8 cellular contexts compared by ENCODE assay signal in genomic region chr2:104434363-104434792, GRCh38.
DNase-seq lines count a peak whose midpoint lies in the region; ATAC-seq, FAIRE-seq and TF ChIP-seq lines count a peak whose summit lies in the region.

No MANE protein-coding gene starts in this region.

- FAIRE-seq in D721Med (lab: Jason Lieb, UNC) = no peak

- no peaks in the 10 kb centered on the region for H3K9me3 Mint-ChIP-seq in activated T-cell treated with anti-CD3 and anti-CD28 coated beads, Interleukin-2, amount 50 U/mL, for 24 hours

- ATAC-seq in HG02763 (IDR thresholded peaks at IDR 0.05; ENCODE audit: unreplicated experiment) = peak; percentile 78

- peaks cover 8% of the 10 kb centered on the region for H3K4me1 Mint-ChIP-seq in activated T-cell treated with anti-CD3 and anti-CD28 coated beads, Interleukin-2, amount 50 U/mL, for 24 hours (ENCODE audit: low read depth)

- peaks cover 28% of the 10 kb centered on the region for H3K27me3 Mint-ChIP-seq in activated T-cell treated with anti-CD3 and anti-CD28 coated beads, Interleukin-2, amount 50 U/mL, for 24 hours

- no peak overlapping the region for H3K27ac Mint-ChIP-seq in activated T-cell treated with anti-CD3 and anti-CD28 coated beads, Interleukin-2, amount 50 U/mL, for 24 hours

- no peak for DNase-seq in activated T-cell treated with anti-CD3 and anti-CD28 coated beads, Interleukin-2, amount 50 U/mL, for 24 hours
- DNase-seq in activated T-cell treated with anti-CD3 and anti-CD28 coated beads for 4 hours (no peak), NCI-H345 treated with DMSO at 0.1 percent for 48 hours (lab: John Stamatoyannopoulos, UW; ENCODE audit: unreplicated experiment) (peak; percentile 83), fibroblast of gingiva (ENCODE audit: low read depth) (peak; percentile 21), putamen (ENCODE audit: low spot score) (peak; percentile 60), middle frontal gyrus (ENCODE audit: extremely low spot score, low spot score) (no peak), D721Med (ENCODE audit: insufficient read length, low spot score) (no peak)

- peak overlapping the region; percentile 23 for H3K4me3 Mint-ChIP-seq in activated T-cell treated with anti-CD3 and anti-CD28 coated beads, Interleukin-2, amount 50 U/mL, for 24 hours

- no peak for TF ChIP-seq CTCF in D721Med (IDR thresholded peaks at IDR 0.05; ENCODE audit: insufficient read depth, missing control alignments)

- H3K36me3 Mint-ChIP-seq in activated T-cell treated with anti-CD3 and anti-CD28 coated beads, Interleukin-2, amount 50 U/mL, for 24 hours (ENCODE audit: low read depth) = no peaks in the 10 kb centered on the region

Comparison
In these comparisons a context has a peak if more than half of its experiments do, and no peak if none do; other contexts are left out.
1. DNase-seq: peak in NCI-H345 treated with DMSO at 0.1 percent for 48 hours (single experiment), fibroblast of gingiva (single experiment) and putamen (single experiment); none in activated T-cell treated with anti-CD3 and anti-CD28 coated beads, Interleukin-2, amount 50 U/mL, for 24 hours (single experiment), activated T-cell treated with anti-CD3 and anti-CD28 coated beads for 4 hours (single experiment), middle frontal gyrus (single experiment) and D721Med (single experiment).